ENCODE assay signal across 9 cellular contexts in genomic region chr18:3816601-3817363, GRCh38.
A peak's percentile ranks its signal among the peaks of the same experiment; 100 is the strongest.
DNase-seq lines count a peak whose midpoint lies in the region; ATAC-seq, FAIRE-seq and TF ChIP-seq lines count a peak whose summit lies in the region.
"Had no signal": no experiment of that assay in that cellular context is flagged by ENCODE, and none has a peak within 500 bp of the region (broad histone marks: within the 10 kb centered on the region; RNA-seq: fewer than 3 reads in every experiment).

No MANE protein-coding gene starts in this region.

- no peak for TF ChIP-seq CTCF in BJ (IDR thresholded peaks at IDR 0.05; ENCODE audit: insufficient read depth, low read depth, low read length)
- TF ChIP-seq CTCF in bronchial epithelial cell (IDR thresholded peaks at IDR 0.05; ENCODE audit: insufficient read depth, low read length, severe bottlenecking) = no peak
- no peak for TF ChIP-seq CTCF in right lobe of liver (IDR thresholded peaks at IDR 0.05)

- TF ChIP-seq POLR2A in right lobe of liver (IDR thresholded peaks at IDR 0.05) = no peak

- peak; percentile 97 for DNase-seq in BJ (ENCODE audit: low read depth)
- DNase-seq in LoVo (ENCODE audit: low spot score) = peak; percentile 82
- peak; percentile 98 for DNase-seq in bronchial epithelial cell (ENCODE audit: low read depth)
- no peak for DNase-seq in right lobe of liver
- DNase-seq in 8988T = no peak
- DNase-seq in OCI-M2 (lab: John Stamatoyannopoulos, UW; ENCODE audit: unreplicated experiment) = no peak
- no peak for DNase-seq in activated CD4-positive, alpha-beta T cell treated with anti-CD3 and anti-CD28 coated beads for 48 hours
- no peak for DNase-seq in AML-193 (lab: John Stamatoyannopoulos, UW)

- no peaks in the 10 kb centered on the region for H3K9me3 ChIP-seq in right lobe of liver

- CTCF ChIA-PET in BJ (lab: Yijun Ruan, JAX) = interaction anchor here (1.0 to 2.5 kb wide), 3 partner anchors 10 to 183 kb away, joined by 3 to 10 read pairs (median 3); no protein-coding TSS in a partner anchor

- H3K27me3 ChIP-seq in BJ (ENCODE audit: control insufficient read depth, insufficient read depth, low read length) (no peaks in the 10 kb centered on the region), bronchial epithelial cell (ENCODE audit: control insufficient read depth, insufficient read depth, low read length) (no peaks in the 10 kb centered on the region), right lobe of liver (no peaks in the 10 kb centered on the region)

- H3K4me3 ChIP-seq in BJ (ENCODE audit: low read depth, low read length) = no peak overlapping the region
- H3K4me3 ChIP-seq in bronchial epithelial cell (ENCODE audit: low read depth, low read length) = no peak overlapping the region
- no peak overlapping the region for H3K4me3 ChIP-seq in right lobe of liver

- peaks cover 0 to 6% (median 0%) of the 10 kb centered on the region in 4 donors for H3K4me1 ChIP-seq in right lobe of liver

- POLR2A ChIA-PET in BJ (lab: Charles Lee) = no interaction called here

- FAIRE-seq in bronchial epithelial cell (lab: Jason Lieb, UNC) = peak; percentile 58

- 56% methylated on average over 3 of the region's 3 CpGs for WGBS in right lobe of liver (ENCODE audit: insufficient coverage, low coverage, low lambda C conversion rate, missing lambda C conversion rate)

- H3K36me3 ChIP-seq in BJ (ENCODE audit: control insufficient read depth, insufficient read depth, low read length) = no peaks in the 10 kb centered on the region
- H3K36me3 ChIP-seq in bronchial epithelial cell (ENCODE audit: control insufficient read depth, insufficient read depth, low read length) = no peaks in the 10 kb centered on the region
- H3K36me3 ChIP-seq in right lobe of liver = no peaks in the 10 kb centered on the region

- peak overlapping the region in 2 of 3 donors; percentile 19 to 55 for H3K27ac ChIP-seq in right lobe of liver

- peak; percentile 88 to 98 (median 92) for ATAC-seq in right lobe of liver
- ATAC-seq: natural killer cell treated with Interleukin-12 subunit alpha and Interleukin-12 subunit beta and Interleukin-15 and Interleukin-18, amount 100 ng/mL, for 72 hours had no signal

- intact Hi-C loops in right lobe of liver (cut with DNase I) = no loop called here

Comparison
In these comparisons a context has a peak if more than half of its experiments do, and no peak if none do; other contexts are left out.
1. DNase-seq: peak in BJ (single experiment), LoVo (single experiment) and bronchial epithelial cell (single experiment); none in right lobe of liver (0 of 3), 8988T (single experiment), OCI-M2 (single experiment), activated CD4-positive, alpha-beta T cell treated with anti-CD3 and anti-CD28 coated beads for 48 hours (single experiment) and AML-193 (0 of 2).